Comparison of ENCODE assay signal across 1 cellular context in genomic region chr2:71466301-71467179, GRCh38.
TF ChIP-seq lines count a peak whose summit lies in the region.

No MANE protein-coding gene starts in this region.

TF ChIP-seq in HEK293, 187 proteins besides CTCF, POLR2A, EP300 and RAD21 (continued from another document and continues in another):
- TF ChIP-seq ZNF830 (tag by site-specific recombination; IDR thresholded peaks at IDR 0.05; ENCODE audit: low read depth) (no peak), ZNF133 (tag by site-specific recombination; IDR thresholded peaks at IDR 0.05) (no peak), MEIS1 (CRISPR knock-in tag; IDR thresholded peaks at IDR 0.05; ENCODE audit: borderline replicate concordance) (no peak), KLF16 (tag by site-specific recombination; IDR thresholded peaks at IDR 0.05) (peak; percentile 66; the same call in 1 of the 2 replicates), ZNF776 (tag by site-specific recombination; IDR thresholded peaks at IDR 0.05; ENCODE audit: borderline replicate concordance) (no peak), FEZF1 (tag by site-specific recombination; IDR thresholded peaks at IDR 0.05) (no peak), ZNF175 (tag by site-specific recombination; IDR thresholded peaks at IDR 0.05) (no peak), ZNF560 (tag by site-specific recombination; IDR thresholded peaks at IDR 0.05; ENCODE audit: borderline replicate concordance) (no peak), ZSCAN16 (tag by site-specific recombination; IDR thresholded peaks at IDR 0.05) (no peak), ZFHX2 (tag by site-specific recombination; conservative IDR thresholded peaks at IDR 0.05) (no peak), ZSCAN30 (tag by site-specific recombination; IDR thresholded peaks at IDR 0.05) (peak; percentile 44; the same call in 1 of the 2 replicates), ZNF529 (tag by site-specific recombination; IDR thresholded peaks at IDR 0.05; ENCODE audit: insufficient replicate concordance) (no peak), ZXDB (tag by site-specific recombination; IDR thresholded peaks at IDR 0.05) (no peak), ZNF394 (tag by site-specific recombination; IDR thresholded peaks at IDR 0.05; ENCODE audit: borderline replicate concordance) (no peak), ZNF837 (tag by site-specific recombination; IDR thresholded peaks at IDR 0.05) (no peak), GLIS1 (tag by site-specific recombination; IDR thresholded peaks at IDR 0.05) (peak; percentile 65), ZNF416 (tag by site-specific recombination; IDR thresholded peaks at IDR 0.05) (no peak), ZNF292 (tag by site-specific recombination; IDR thresholded peaks at IDR 0.05; ENCODE audit: borderline replicate concordance, low read depth) (no peak), ZNF792 (tag by site-specific recombination; IDR thresholded peaks at IDR 0.05) (no peak), ZNF223 (tag by site-specific recombination; IDR thresholded peaks at IDR 0.05) (no peak), PRDM6 (tag by site-specific recombination; IDR thresholded peaks at IDR 0.05) (no peak), ZNF639 (tag by site-specific recombination; IDR thresholded peaks at IDR 0.05) (no peak), TRIM28 (IDR thresholded peaks at IDR 0.05; ENCODE audit: borderline replicate concordance, low read length) (no peak), ZNF530 (tag by site-specific recombination; IDR thresholded peaks at IDR 0.05; ENCODE audit: low read depth) (no peak), HOXC10 (CRISPR knock-in tag; IDR thresholded peaks at IDR 0.05) (no peak), ZNF211 (tag by site-specific recombination; IDR thresholded peaks at IDR 0.05; ENCODE audit: low read depth) (no peak), ZBTB20 (tag by site-specific recombination; IDR thresholded peaks at IDR 0.05) (peak; percentile 38; the same call in 1 of the 2 replicates), YY2 (tag by site-specific recombination; IDR thresholded peaks at IDR 0.05) (no peak), ZNF202 (tag by site-specific recombination; IDR thresholded peaks at IDR 0.05; ENCODE audit: borderline replicate concordance) (no peak), SCRT2 (tag by site-specific recombination; IDR thresholded peaks at IDR 0.05) (no peak), ZBTB21 (tag by site-specific recombination; IDR thresholded peaks at IDR 0.05) (no peak), SP7 (tag by site-specific recombination; IDR thresholded peaks at IDR 0.05) (no peak), ZSCAN18 (tag by site-specific recombination; IDR thresholded peaks at IDR 0.05) (no peak), ZNF10 (tag by site-specific recombination; IDR thresholded peaks at IDR 0.05) (no peak), SP2 (tag by site-specific recombination; IDR thresholded peaks at IDR 0.05) (peak; percentile 55), ZBTB7A (tag by site-specific recombination; IDR thresholded peaks at IDR 0.05; ENCODE audit: low read depth) (no peak), YY1 (tag by site-specific recombination; IDR thresholded peaks at IDR 0.05) (no peak), ZNF174 (tag by site-specific recombination; IDR thresholded peaks at IDR 0.05) (no peak), ZNF398 (tag by site-specific recombination; IDR thresholded peaks at IDR 0.05) (no peak), ZNF510 (tag by site-specific recombination; IDR thresholded peaks at IDR 0.05; ENCODE audit: insufficient replicate concordance) (no peak), ZNF214 (tag by site-specific recombination; IDR thresholded peaks at IDR 0.05; ENCODE audit: borderline replicate concordance) (no peak), OSR2 (tag by site-specific recombination; IDR thresholded peaks at IDR 0.05) (no peak), ZNF350 (tag by site-specific recombination; IDR thresholded peaks at IDR 0.05) (no peak), BCL11B (tag by site-specific recombination; IDR thresholded peaks at IDR 0.05; ENCODE audit: low read depth) (no peak), ZBTB8A (tag by site-specific recombination; IDR thresholded peaks at IDR 0.05) (peak; percentile 75), ZNF335 (tag by site-specific recombination; conservative IDR thresholded peaks at IDR 0.05) (peak; percentile 77), OVOL3 (tag by site-specific recombination; IDR thresholded peaks at IDR 0.05) (no peak), ZNF664 (tag by site-specific recombination; IDR thresholded peaks at IDR 0.05) (no peak)
- TF ChIP-seq, protein P1, sequence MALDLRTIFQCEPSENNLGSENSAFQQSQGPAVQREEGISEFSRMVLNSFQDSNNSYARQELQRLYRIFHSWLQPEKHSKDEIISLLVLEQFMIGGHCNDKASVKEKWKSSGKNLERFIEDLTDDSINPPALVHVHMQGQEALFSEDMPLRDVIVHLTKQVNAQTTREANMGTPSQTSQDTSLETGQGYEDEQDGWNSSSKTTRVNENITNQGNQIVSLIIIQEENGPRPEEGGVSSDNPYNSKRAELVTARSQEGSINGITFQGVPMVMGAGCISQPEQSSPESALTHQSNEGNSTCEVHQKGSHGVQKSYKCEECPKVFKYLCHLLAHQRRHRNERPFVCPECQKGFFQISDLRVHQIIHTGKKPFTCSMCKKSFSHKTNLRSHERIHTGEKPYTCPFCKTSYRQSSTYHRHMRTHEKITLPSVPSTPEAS (tag by site-specific recombination; IDR thresholded peaks at IDR 0.05) = no peak
- TF ChIP-seq, protein P2, sequence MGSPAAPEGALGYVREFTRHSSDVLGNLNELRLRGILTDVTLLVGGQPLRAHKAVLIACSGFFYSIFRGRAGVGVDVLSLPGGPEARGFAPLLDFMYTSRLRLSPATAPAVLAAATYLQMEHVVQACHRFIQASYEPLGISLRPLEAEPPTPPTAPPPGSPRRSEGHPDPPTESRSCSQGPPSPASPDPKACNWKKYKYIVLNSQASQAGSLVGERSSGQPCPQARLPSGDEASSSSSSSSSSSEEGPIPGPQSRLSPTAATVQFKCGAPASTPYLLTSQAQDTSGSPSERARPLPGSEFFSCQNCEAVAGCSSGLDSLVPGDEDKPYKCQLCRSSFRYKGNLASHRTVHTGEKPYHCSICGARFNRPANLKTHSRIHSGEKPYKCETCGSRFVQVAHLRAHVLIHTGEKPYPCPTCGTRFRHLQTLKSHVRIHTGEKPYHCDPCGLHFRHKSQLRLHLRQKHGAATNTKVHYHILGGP (tag by site-specific recombination; IDR thresholded peaks at IDR 0.05) = no peak
- TF ChIP-seq, protein P3, sequence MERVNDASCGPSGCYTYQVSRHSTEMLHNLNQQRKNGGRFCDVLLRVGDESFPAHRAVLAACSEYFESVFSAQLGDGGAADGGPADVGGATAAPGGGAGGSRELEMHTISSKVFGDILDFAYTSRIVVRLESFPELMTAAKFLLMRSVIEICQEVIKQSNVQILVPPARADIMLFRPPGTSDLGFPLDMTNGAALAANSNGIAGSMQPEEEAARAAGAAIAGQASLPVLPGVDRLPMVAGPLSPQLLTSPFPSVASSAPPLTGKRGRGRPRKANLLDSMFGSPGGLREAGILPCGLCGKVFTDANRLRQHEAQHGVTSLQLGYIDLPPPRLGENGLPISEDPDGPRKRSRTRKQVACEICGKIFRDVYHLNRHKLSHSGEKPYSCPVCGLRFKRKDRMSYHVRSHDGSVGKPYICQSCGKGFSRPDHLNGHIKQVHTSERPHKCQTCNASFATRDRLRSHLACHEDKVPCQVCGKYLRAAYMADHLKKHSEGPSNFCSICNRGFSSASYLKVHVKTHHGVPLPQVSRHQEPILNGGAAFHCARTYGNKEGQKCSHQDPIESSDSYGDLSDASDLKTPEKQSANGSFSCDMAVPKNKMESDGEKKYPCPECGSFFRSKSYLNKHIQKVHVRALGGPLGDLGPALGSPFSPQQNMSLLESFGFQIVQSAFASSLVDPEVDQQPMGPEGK (tag by site-specific recombination; IDR thresholded peaks at IDR 0.05) = no peak
- TF ChIP-seq, protein P4, sequence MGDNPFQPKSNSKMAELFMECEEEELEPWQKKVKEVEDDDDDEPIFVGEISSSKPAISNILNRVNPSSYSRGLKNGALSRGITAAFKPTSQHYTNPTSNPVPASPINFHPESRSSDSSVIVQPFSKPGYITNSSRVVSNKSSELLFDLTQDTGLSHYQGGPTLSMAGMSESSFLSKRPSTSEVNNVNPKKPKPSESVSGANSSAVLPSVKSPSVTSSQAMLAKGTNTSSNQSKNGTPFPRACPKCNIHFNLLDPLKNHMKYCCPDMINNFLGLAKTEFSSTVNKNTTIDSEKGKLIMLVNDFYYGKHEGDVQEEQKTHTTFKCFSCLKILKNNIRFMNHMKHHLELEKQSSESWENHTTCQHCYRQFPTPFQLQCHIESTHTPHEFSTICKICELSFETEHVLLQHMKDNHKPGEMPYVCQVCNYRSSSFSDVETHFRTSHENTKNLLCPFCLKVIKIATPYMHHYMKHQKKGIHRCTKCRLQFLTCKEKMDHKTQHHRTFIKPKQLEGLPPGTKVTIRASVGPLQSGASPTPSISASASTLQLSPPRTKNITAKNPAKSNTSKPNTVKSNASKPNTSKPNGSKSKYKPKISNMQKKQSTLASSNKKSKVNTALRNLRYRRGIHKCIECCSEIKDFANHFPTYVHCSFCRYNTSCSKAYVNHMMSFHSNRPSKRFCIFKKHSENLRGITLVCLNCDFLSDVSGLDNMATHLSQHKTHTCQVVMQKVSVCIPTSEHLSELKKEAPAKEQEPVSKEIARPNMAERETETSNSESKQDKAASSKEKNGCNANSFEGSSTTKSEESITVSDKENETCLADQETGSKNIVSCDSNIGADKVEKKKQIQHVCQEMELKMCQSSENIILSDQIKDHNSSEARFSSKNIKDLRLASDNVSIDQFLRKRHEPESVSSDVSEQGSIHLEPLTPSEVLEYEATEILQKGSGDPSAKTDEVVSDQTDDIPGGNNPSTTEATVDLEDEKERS (tag by site-specific recombination; IDR thresholded peaks at IDR 0.05) = no peak
- TF ChIP-seq, protein P5, sequence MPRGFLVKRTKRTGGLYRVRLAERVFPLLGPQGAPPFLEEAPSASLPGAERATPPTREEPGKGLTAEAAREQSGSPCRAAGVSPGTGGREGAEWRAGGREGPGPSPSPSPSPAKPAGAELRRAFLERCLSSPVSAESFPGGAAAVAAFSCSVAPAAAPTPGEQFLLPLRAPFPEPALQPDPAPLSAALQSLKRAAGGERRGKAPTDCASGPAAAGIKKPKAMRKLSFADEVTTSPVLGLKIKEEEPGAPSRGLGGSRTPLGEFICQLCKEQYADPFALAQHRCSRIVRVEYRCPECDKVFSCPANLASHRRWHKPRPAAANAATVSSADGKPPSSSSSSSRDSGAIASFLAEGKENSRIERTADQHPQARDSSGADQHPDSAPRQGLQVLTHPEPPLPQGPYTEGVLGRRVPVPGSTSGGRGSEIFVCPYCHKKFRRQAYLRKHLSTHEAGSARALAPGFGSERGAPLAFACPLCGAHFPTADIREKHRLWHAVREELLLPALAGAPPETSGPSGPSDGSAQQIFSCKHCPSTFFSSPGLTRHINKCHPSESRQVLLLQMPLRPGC (tag by site-specific recombination; IDR thresholded peaks at IDR 0.05) = no peak
- TF ChIP-seq, protein P6, sequence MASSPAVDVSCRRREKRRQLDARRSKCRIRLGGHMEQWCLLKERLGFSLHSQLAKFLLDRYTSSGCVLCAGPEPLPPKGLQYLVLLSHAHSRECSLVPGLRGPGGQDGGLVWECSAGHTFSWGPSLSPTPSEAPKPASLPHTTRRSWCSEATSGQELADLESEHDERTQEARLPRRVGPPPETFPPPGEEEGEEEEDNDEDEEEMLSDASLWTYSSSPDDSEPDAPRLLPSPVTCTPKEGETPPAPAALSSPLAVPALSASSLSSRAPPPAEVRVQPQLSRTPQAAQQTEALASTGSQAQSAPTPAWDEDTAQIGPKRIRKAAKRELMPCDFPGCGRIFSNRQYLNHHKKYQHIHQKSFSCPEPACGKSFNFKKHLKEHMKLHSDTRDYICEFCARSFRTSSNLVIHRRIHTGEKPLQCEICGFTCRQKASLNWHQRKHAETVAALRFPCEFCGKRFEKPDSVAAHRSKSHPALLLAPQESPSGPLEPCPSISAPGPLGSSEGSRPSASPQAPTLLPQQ (tag by site-specific recombination; IDR thresholded peaks at IDR 0.05) = no peak
